Comparison of ENCODE assay signal across 10 cellular contexts in the genomic region with DNA sequence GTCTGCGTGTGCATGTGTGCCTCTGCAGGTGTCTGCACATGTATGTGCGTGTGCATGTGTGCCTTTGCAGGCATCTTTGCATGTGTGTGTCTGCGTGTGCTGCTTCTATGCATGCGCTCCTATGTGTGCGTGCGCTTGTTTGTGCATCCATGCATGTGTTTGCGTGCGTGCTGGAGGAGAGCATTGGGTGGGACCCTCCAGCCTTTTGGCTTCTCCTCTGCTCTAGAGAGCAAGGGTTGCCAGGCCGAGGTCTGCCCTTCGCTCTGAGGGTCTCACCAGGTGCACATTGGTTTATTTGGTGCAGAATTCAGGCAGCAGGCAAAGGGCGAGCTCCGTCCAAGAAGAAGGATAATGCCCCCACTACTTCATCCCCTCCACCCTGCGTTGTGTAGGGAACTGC. TPM values are rescaled to one million over a fixed set of nuclear protein-coding genes. Genes with fewer than 3 reads are reported as not detected.
DNase-seq lines count a peak whose midpoint lies in the region; ATAC-seq and TF ChIP-seq lines count a peak whose summit lies in the region.
"Had no signal": no experiment of that assay in that cellular context is flagged by ENCODE, and none has a peak within 500 bp of the region (broad histone marks: within the 10 kb centered on the region; RNA-seq: fewer than 3 reads in every experiment).

No MANE protein-coding gene starts in this region.

- no peaks in the 10 kb centered on the region for H3F3A ChIP-seq in PC-9 (ENCODE audit: insufficient read depth, low read depth)

- H3K4me1 ChIP-seq in Caco-2 (peaks cover 26% of the 10 kb centered on the region), PC-9 (replicated peaks; ENCODE audit: insufficient read depth) (no peaks in the 10 kb centered on the region), esophagus muscularis mucosa (peaks cover 15 to 33% (median 24%) of the 10 kb centered on the region in 4 donors), psoas muscle (peaks cover 8% of the 10 kb centered on the region)

- H3K4me3 Mint-ChIP-seq in Caco-2 (ENCODE audit: unreplicated experiment): peak overlapping the region; percentile 84

- no peaks in the 10 kb centered on the region for H4K20me1 ChIP-seq in PC-9 (ENCODE audit: insufficient read depth)

- no peaks in the 10 kb centered on the region for H3K79me2 ChIP-seq in PC-9 (ENCODE audit: low read depth)

- WGBS in esophagus muscularis mucosa: 87% methylated on average over 13 of the region's 13 CpGs
- 74 to 82% (median 81%) methylated on average over 13 of the region's 13 CpGs for WGBS in psoas muscle, 3 donors

- H3K27ac Mint-ChIP-seq in Caco-2 (ENCODE audit: unreplicated experiment): peak overlapping the region; percentile 61

- no peak for TF ChIP-seq POLR2A in esophagus muscularis mucosa (IDR thresholded peaks at IDR 0.05; ENCODE audit: low read depth)

- intact Hi-C loops in Caco-2 (cut with micrococcal nuclease; ENCODE audit: unreplicated experiment): loop anchor here (2.0 kb wide), 1 partner anchor 17 kb away; the partner anchor contains the start of gene FN3KRP
- intact Hi-C loops in PC-9 (cut with micrococcal nuclease; ENCODE audit: unreplicated experiment): no loop called here
- intact Hi-C loops in esophagus muscularis mucosa (cut with DNase I): no loop called here
- intact Hi-C loops in psoas muscle (cut with DNase I): no loop called here

- no peaks in the 10 kb centered on the region for H3K27me3 Mint-ChIP-seq in Caco-2 (ENCODE audit: insufficient read depth, unreplicated experiment)

- BruUV-seq in Caco-2 (replicated peaks; lab: Mats Ljungman, UMichigan) (no TSS peak), PC-9 (replicated peaks; lab: Mats Ljungman, UMichigan) (no TSS peak)

- no peak overlapping the region for H2AFZ ChIP-seq in PC-9

- no peaks in the 10 kb centered on the region for H3K9me2 ChIP-seq in PC-9 (ENCODE audit: insufficient read depth)

- no peak for DNase-seq in Caco-2
- DNase-seq in PC-9: no peak
- no peak for DNase-seq in esophagus muscularis mucosa (ENCODE audit: extremely low spot score)
- DNase-seq in psoas muscle: no peak
- no peak for DNase-seq in C1 segment of cervical spinal cord (lab: John Stamatoyannopoulos, UW)
- DNase-seq in SKM-1 (lab: John Stamatoyannopoulos, UW; ENCODE audit: unreplicated experiment): no peak
- DNase-seq in GDM1 (lab: John Stamatoyannopoulos, UW): no peak
- DNase-seq in NCI-H345 treated with DMSO at 0.1 percent for 48 hours (lab: John Stamatoyannopoulos, UW; ENCODE audit: unreplicated experiment): no peak
- DNase-seq: small intestine had no signal

- TF ChIP-seq CTCF in Caco-2 (IDR thresholded peaks at IDR 0.05; ENCODE audit: insufficient read depth in 1 of 2, low read depth in 1 of 2, low read length in 1 of 2, severe bottlenecking in 1 of 2, unreplicated experiment in 1 of 2) (no peak), PC-9 (conservative IDR thresholded peaks at IDR 0.05) (no peak), esophagus muscularis mucosa (IDR thresholded peaks at IDR 0.05) (no peak), psoas muscle (IDR thresholded peaks at IDR 0.05) (no peak)

- 0 out of 2 replicates have a peak overlapping the region, but pooled peaks have one; percentile 68 for H3K4me2 ChIP-seq in PC-9

- peaks cover 12% of the 10 kb centered on the region for H3K4me1 Mint-ChIP-seq in Caco-2 (ENCODE audit: low read depth, unreplicated experiment)

- no peaks in the 10 kb centered on the region for H3K27me3 ChIP-seq in Caco-2 (replicated peaks; ENCODE audit: control insufficient read depth, insufficient read depth, low read length)
- no peaks in the 10 kb centered on the region for H3K27me3 ChIP-seq in PC-9 (ENCODE audit: insufficient read depth, low read depth)
- H3K27me3 ChIP-seq in esophagus muscularis mucosa: no peaks in the 10 kb centered on the region
- H3K27me3 ChIP-seq in psoas muscle (ENCODE audit: insufficient read depth in 3 of 3, low read length in 2 of 3): no peaks in the 10 kb centered on the region
- H3K27me3 ChIP-seq: ascending aorta had no signal

- peaks cover 6% of the 10 kb centered on the region for H3K9me3 Mint-ChIP-seq in Caco-2 (ENCODE audit: unreplicated experiment)

- H3K36me3 Mint-ChIP-seq in Caco-2 (ENCODE audit: insufficient read depth, unreplicated experiment): peaks cover 8% of the 10 kb centered on the region

- H3K36me3 ChIP-seq in Caco-2 (ENCODE audit: control insufficient read depth, insufficient read depth, low read length) (no peaks in the 10 kb centered on the region), PC-9 (ENCODE audit: low read depth) (no peaks in the 10 kb centered on the region), esophagus muscularis mucosa (no peaks in the 10 kb centered on the region), psoas muscle (ENCODE audit: insufficient read depth in 1 of 2, low read depth in 1 of 2) (no peaks in the 10 kb centered on the region)
- H3K36me3 ChIP-seq: ascending aorta had no signal

- H3K27ac ChIP-seq in PC-9 (no peak overlapping the region), esophagus muscularis mucosa (replicated peaks in 1 of 4) (no peak overlapping the region), psoas muscle (no peak overlapping the region)

- POLR2A ChIA-PET in Caco-2 (lab: Charles Lee): no interaction called here
- POLR2A ChIA-PET in PC-9 (lab: Charles Lee; ENCODE audit: unreplicated experiment): no interaction called here

- no peak for TF ChIP-seq EP300 in esophagus muscularis mucosa (IDR thresholded peaks at IDR 0.05)

- H3K4me3 ChIP-seq in Caco-2 (ENCODE audit: low read depth, low read length) (peak overlapping the region; percentile 69), PC-9 (no peak overlapping the region), esophagus muscularis mucosa (peak overlapping the region; percentile 75 to 89 (median 88)), psoas muscle (peak overlapping the region; percentile 88)

- CTCF ChIA-PET in Caco-2 (lab: Charles Lee) (no interaction called here), PC-9 (lab: Charles Lee) (no interaction called here)

- peaks cover 3% of the 10 kb centered on the region; the same call in 1 of the 2 replicates for H3K9me3 ChIP-seq in Caco-2
- no peaks in the 10 kb centered on the region for H3K9me3 ChIP-seq in PC-9 (ENCODE audit: insufficient read depth, low read depth)
- H3K9me3 ChIP-seq in esophagus muscularis mucosa: peaks cover 0 to 5% (median 2%) of the 10 kb centered on the region in 4 donors
- H3K9me3 ChIP-seq in psoas muscle: peaks cover 6% of the 10 kb centered on the region

- no peak for ATAC-seq in psoas muscle

RNA-seq across cellular contexts. Expression of gene RAB40B, which starts 1.1 kb away (rescaled TPM):
- 6.3 and 8.8 TPM in 2 replicates for total RNA-seq in Caco-2 (2022)
- total RNA-seq in PC-9 (2021): 7.9 and 11.0 TPM in 2 replicates
- 10 to 100 TPM in 3 of 4 donors, 1 to 10 TPM in 1; 6.2 to 24.3 (median 19.4) TPM for total RNA-seq in esophagus muscularis mucosa
- total RNA-seq in psoas muscle: 10 to 100 TPM; 12.6 to 42.9 (median 30.4) TPM
- polyA plus RNA-seq in psoas muscle: 10 to 100 TPM in 2 of 3 donors, 1 to 10 TPM in 1; 3.9 to 19.4 (median 12.6) TPM

RNA-seq across cellular contexts. Expression of gene FN3KRP, which starts 17.0 kb away (rescaled TPM):
- total RNA-seq in Caco-2 (2022) (47.2 and 53.6 TPM in 2 replicates), PC-9 (2021) (28.8 and 34.1 TPM in 2 replicates), esophagus muscularis mucosa (10 to 100 TPM; 11.5 to 27.5 (median 17.3) TPM), psoas muscle (10 to 100 TPM in 2 of 4 donors, 1 to 10 TPM in 2; 7.9 to 12.7 (median 9.9) TPM)
- polyA plus RNA-seq in psoas muscle: 10 to 100 TPM in 2 of 3 donors, 1 to 10 TPM in 1; 5.0 to 15.7 (median 10.6) TPM

RNA-seq across cellular contexts. Expression of gene FN3K, which starts 35.9 kb away (rescaled TPM):
- total RNA-seq in Caco-2 (2022) (55.7 and 60.0 TPM in 2 replicates), PC-9 (2021) (14.0 and 22.5 TPM in 2 replicates), esophagus muscularis mucosa (10 to 100 TPM in 1 of 4 donors, 1 to 10 TPM in 3; 3.4 to 22.7 (median 6.5) TPM), psoas muscle (10 to 100 TPM in 3 of 4 donors, 1 to 10 TPM in 1; 5.9 to 22.3 (median 18.1) TPM)
- polyA plus RNA-seq in psoas muscle: 10 to 100 TPM in 1 of 3 donors, 1 to 10 TPM in 2; 6.1 to 10.1 (median 8.1) TPM

RNA-seq across cellular contexts. Expression of gene WDR45B, which starts 51.3 kb away (rescaled TPM):
- total RNA-seq in Caco-2 (2022) (106 and 110 TPM in 2 replicates), PC-9 (2021) (65.1 and 84.9 TPM in 2 replicates), esophagus muscularis mucosa (10 to 100 TPM; 57.3 to 81.4 (median 74.4) TPM), psoas muscle (10 to 100 TPM; 25.1 to 35.7 (median 30.9) TPM)
- polyA plus RNA-seq in psoas muscle: 10 to 100 TPM; 21.4 to 62.7 (median 43.5) TPM

RNA-seq across cellular contexts. Expression of gene TBCD, which starts 52.3 kb away (rescaled TPM):
- total RNA-seq in Caco-2 (2022): 94.6 and 108 TPM in 2 replicates
- total RNA-seq in PC-9 (2021): 111 and 115 TPM in 2 replicates
- 10 to 100 TPM; 38.1 to 56.7 (median 53.6) TPM for total RNA-seq in esophagus muscularis mucosa
- 10 to 100 TPM; 34.7 to 46.1 (median 40.3) TPM for total RNA-seq in psoas muscle
- polyA plus RNA-seq in psoas muscle: 10 to 100 TPM; 28.2 to 65.0 (median 31.4) TPM
